ENCODE assay signal across 32 cellular contexts in genomic region chr2:212626371-212626918, GRCh38.
"Had no signal": no experiment of that assay in that cellular context is flagged by ENCODE, and none has a peak within 500 bp of the region (broad histone marks: within the 10 kb centered on the region; RNA-seq: fewer than 3 reads in every experiment).

No MANE protein-coding gene starts in this region.

- H3K4me1 ChIP-seq: esophagus squamous epithelium, gastroesophageal sphincter, pancreas, prostate gland, testis, transverse colon had no signal

- H3K9me3 ChIP-seq: esophagus squamous epithelium, gastroesophageal sphincter, pancreas, prostate gland, testis, transverse colon had no signal

- H3K36me3 Mint-ChIP-seq: activated naive CD4-positive, alpha-beta T cell treated with anti-CD3 and anti-CD28 coated beads, Interleukin-2, amount 50 U/mL, for 24 hours; brain; memory B cell; naive thymus-derived CD8-positive, alpha-beta T cell had no signal

- H3K4me3 Mint-ChIP-seq: activated B cell treated with CpG ODN at 0.5 μM for 24 hours; activated CD8-positive, alpha-beta T cell treated with anti-CD3 and anti-CD28 coated beads for 36 hours; activated naive CD4-positive, alpha-beta T cell treated with anti-CD3 and anti-CD28 coated beads, Interleukin-2, amount 50 U/mL, for 24 hours; activated T-cell treated with anti-CD3 and anti-CD28 coated beads, Interleukin-2, amount 50 U/mL, for 4 hours; activated T-helper 17 cell treated with anti-CD3 and anti-CD28 coated beads, Interleukin-2, amount 50 U/mL, for 72 hours; brain; effector memory CD8-positive, alpha-beta T cell; memory B cell; naive thymus-derived CD8-positive, alpha-beta T cell; neural crest cell; T-helper 1 cell treated with Interleukin-12 subunit alpha and Interleukin-12 subunit beta and Interleukin-4 antibody, amounts not matched to agents 30 μg/mL and 1 μg/mL, for 36 hours had no signal

- H3K27me3 ChIP-seq: esophagus squamous epithelium, gastroesophageal sphincter, hepatocyte, pancreas, testis, transverse colon had no signal

- H3K9me3 Mint-ChIP-seq: activated B cell treated with CpG ODN at 0.5 μM for 24 hours; activated T-helper 17 cell treated with anti-CD3 and anti-CD28 coated beads, Interleukin-2, amount 50 U/mL, for 72 hours; T-helper 1 cell treated with Interleukin-12 subunit alpha and Interleukin-12 subunit beta and Interleukin-4 antibody, amounts not matched to agents 30 μg/mL and 1 μg/mL, for 36 hours had no signal

- ATAC-seq: activated CD8-positive, alpha-beta T cell treated with anti-CD3 and anti-CD28 coated beads for 36 hours; activated T-cell treated with anti-CD3 and anti-CD28 coated beads, Interleukin-2, amount 50 U/mL, for 4 hours; activated T-helper 17 cell treated with anti-CD3 and anti-CD28 coated beads, Interleukin-2, amount 50 U/mL, for 72 hours; effector memory CD8-positive, alpha-beta T cell; gastroesophageal sphincter; left colon; naive thymus-derived CD8-positive, alpha-beta T cell; pancreas; sciatic nerve; stimulated activated naive CD8-positive, alpha-beta T cell treated with anti-CD3 and anti-CD28 coated beads, Interleukin-15, Interleukin-2, amounts not matched to agents 100 U/mL and 50 U/mL, for 24 hours had no signal

- H3K4me3 ChIP-seq: esophagus squamous epithelium, gastroesophageal sphincter, hepatocyte, pancreas, prostate gland, skin epidermis, testis, transverse colon had no signal

- H3K27ac Mint-ChIP-seq: activated B cell treated with CpG ODN at 0.5 μM for 24 hours; activated CD8-positive, alpha-beta T cell treated with anti-CD3 and anti-CD28 coated beads for 36 hours; activated naive CD4-positive, alpha-beta T cell treated with anti-CD3 and anti-CD28 coated beads, Interleukin-2, amount 50 U/mL, for 24 hours; activated T-helper 17 cell treated with anti-CD3 and anti-CD28 coated beads, Interleukin-2, amount 50 U/mL, for 72 hours; brain; effector memory CD8-positive, alpha-beta T cell; memory B cell; naive thymus-derived CD8-positive, alpha-beta T cell; T-helper 1 cell treated with Interleukin-12 subunit alpha and Interleukin-12 subunit beta and Interleukin-4 antibody, amounts not matched to agents 30 μg/mL and 1 μg/mL, for 36 hours had no signal

- DNase-seq: activated B cell treated with CpG ODN at 0.5 μM for 24 hours; activated CD4-positive, alpha-beta T cell treated with anti-CD3 and anti-CD28 coated beads, Interleukin-2, amount 50 U/mL, for 1 hour; activated CD8-positive, alpha-beta T cell treated with anti-CD3 and anti-CD28 coated beads for 36 hours; activated gamma-delta T cell treated with Interleukin-2 at 50 U/mL for 16 hours; activated T-cell treated with anti-CD3 and anti-CD28 coated beads, Interleukin-2, amount 50 U/mL, for 4 hours; anterior cingulate cortex; caudate nucleus; cortex of kidney; effector memory CD8-positive, alpha-beta T cell; esophagus squamous epithelium; left colon; naive thymus-derived CD8-positive, alpha-beta T cell; nucleus accumbens; pancreas; retina; stimulated activated CD4-positive, alpha-beta T cell treated with anti-CD3 and anti-CD28 coated beads, Interleukin-12 subunit alpha, Interleukin-12 subunit beta, amount 100 ng/mL, for 4 hours; stimulated activated CD4-positive, alpha-beta T cell treated with anti-CD3 and anti-CD28 coated beads, Interleukin-4, amount 100 ng/mL, for 1 hour; stimulated activated naive CD8-positive, alpha-beta T cell treated with anti-CD3 and anti-CD28 coated beads, Interleukin-15, Interleukin-2, amounts not matched to agents 100 U/mL and 50 U/mL, for 24 hours; T1000; testis; transverse colon had no signal

- H3K4me1 Mint-ChIP-seq: activated B cell treated with CpG ODN at 0.5 μM for 24 hours; activated naive CD4-positive, alpha-beta T cell treated with anti-CD3 and anti-CD28 coated beads, Interleukin-2, amount 50 U/mL, for 24 hours; activated T-helper 17 cell treated with anti-CD3 and anti-CD28 coated beads, Interleukin-2, amount 50 U/mL, for 72 hours; brain; memory B cell; naive thymus-derived CD8-positive, alpha-beta T cell; neural crest cell had no signal

- H3K4me2 ChIP-seq: hepatocyte had no signal

- H3K27ac ChIP-seq: esophagus squamous epithelium, gastroesophageal sphincter, hepatocyte, pancreas, prostate gland, skin epidermis, testis, transverse colon had no signal

- H3K27me3 Mint-ChIP-seq: activated B cell treated with CpG ODN at 0.5 μM for 24 hours; activated CD8-positive, alpha-beta T cell treated with anti-CD3 and anti-CD28 coated beads for 36 hours; activated naive CD4-positive, alpha-beta T cell treated with anti-CD3 and anti-CD28 coated beads, Interleukin-2, amount 50 U/mL, for 24 hours; activated T-helper 17 cell treated with anti-CD3 and anti-CD28 coated beads, Interleukin-2, amount 50 U/mL, for 72 hours; effector memory CD8-positive, alpha-beta T cell; memory B cell had no signal

- H3K36me3 ChIP-seq: esophagus squamous epithelium, gastroesophageal sphincter, pancreas, prostate gland, transverse colon had no signal

- H3K79me2 ChIP-seq: hepatocyte had no signal
